Comparison of ENCODE assay signal across 14 cellular contexts in the genomic region with DNA sequence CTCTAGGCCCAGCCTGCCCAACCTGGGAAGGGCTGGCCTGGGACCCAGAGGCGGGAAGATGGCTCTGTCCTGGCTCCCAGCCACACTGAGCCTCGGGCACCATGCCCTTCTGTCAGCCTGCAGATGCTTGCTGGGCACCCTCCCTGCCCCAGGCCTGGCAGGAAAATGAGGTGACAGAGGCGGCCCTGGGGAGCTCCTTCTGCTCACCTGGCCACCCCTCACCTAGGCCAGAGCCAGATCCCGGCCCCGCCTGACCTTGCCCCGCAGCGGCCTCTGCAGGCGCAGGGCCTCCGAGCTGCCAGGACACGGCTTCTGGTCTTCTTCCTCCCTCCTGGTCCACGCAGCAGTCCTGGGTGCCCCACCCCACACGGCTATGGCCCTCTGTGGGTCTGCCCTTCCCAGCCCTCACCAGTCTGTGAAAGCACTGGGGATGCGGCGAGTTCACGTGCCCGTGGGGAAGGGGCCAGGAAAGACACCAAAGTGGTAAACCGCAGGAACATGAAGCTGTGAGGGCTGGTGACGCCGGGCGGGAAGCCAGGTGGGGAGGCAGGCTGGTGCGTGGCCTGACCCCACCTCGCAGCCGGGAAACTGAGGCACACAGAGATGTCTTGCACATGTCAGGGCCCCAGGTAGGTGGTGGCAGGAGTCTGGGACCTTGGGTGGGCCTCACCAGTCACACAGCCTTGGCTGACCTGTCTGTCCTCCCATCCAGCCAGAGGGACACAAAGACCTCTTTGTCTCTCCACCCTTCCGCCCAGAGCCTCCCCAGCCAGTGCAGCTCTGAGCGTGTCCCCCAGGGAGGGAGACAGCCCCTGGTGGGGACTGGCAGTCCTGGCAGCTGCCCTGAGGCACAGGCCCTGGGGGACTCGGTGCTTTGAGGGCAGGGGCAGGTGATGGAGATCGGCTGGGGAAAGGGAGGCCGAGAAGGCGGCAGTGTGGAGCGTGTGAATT. TPM values are rescaled to one million over a fixed set of nuclear protein-coding genes. Genes with fewer than 3 reads are reported as not detected.
DNase-seq lines count a peak whose midpoint lies in the region; ATAC-seq, FAIRE-seq and TF ChIP-seq lines count a peak whose summit lies in the region.
"Had no signal": no experiment of that assay in that cellular context is flagged by ENCODE, and none has a peak within 500 bp of the region (broad histone marks: within the 10 kb centered on the region; RNA-seq: fewer than 3 reads in every experiment).

No MANE protein-coding gene starts in this region.

- no peak for ATAC-seq in HG03565 (IDR thresholded peaks at IDR 0.05; ENCODE audit: unreplicated experiment)

- no peaks in the 10 kb centered on the region for H3K36me3 ChIP-seq in tibial artery

- intact Hi-C loops in tibial artery (cut with DNase I; ENCODE audit: low total_unique reads): loop anchor here (10.0 kb wide), 1 partner anchor 55 kb away; no protein-coding TSS in a partner anchor

- DNase-seq in DMS 273 (lab: John Stamatoyannopoulos, UW; ENCODE audit: unreplicated experiment): peak; percentile 50
- DNase-seq in DMS 273 treated with DMSO at 0.1 percent for 48 hours (lab: John Stamatoyannopoulos, UW): no peak
- DNase-seq in frontal cortex (ENCODE audit: low spot score in 2 of 2): peak; percentile 74 to 82
- peak in 1 of 2 donors; percentile 72 for DNase-seq in tibial artery
- DNase-seq in SHP77 treated with DMSO at 0.1 percent for 48 hours (lab: John Stamatoyannopoulos, UW): no peak
- no peak for DNase-seq in type B pancreatic cell (ENCODE audit: extremely low spot score, unreplicated experiment)
- DNase-seq: activated CD4-positive, alpha-beta T cell treated with anti-CD3 and anti-CD28 coated beads, Interleukin-2, amount 50 U/mL, for 48 hours; GDM1; NCI-H2029 had no signal

- H3K4me1 ChIP-seq in tibial artery: peaks cover 16 to 72% (median 57%) of the 10 kb centered on the region in 4 donors

- no peak for FAIRE-seq in frontal cortex (lab: Jason Lieb, UNC)
- FAIRE-seq: astrocyte had no signal

- no peak overlapping the region for H3K4me3 ChIP-seq in tibial artery

- peak overlapping the region; percentile 90 to 97 for H3K27ac ChIP-seq in tibial artery
- H3K27ac ChIP-seq: 22Rv1 had no signal

- H3K27ac Mint-ChIP-seq in nephron: peak overlapping the region in 2 of 3 experiments; percentile 46 to 76
- no peak overlapping the region for H3K27ac Mint-ChIP-seq in type B pancreatic cell
- H3K27ac Mint-ChIP-seq: stimulated activated naive CD8-positive, alpha-beta T cell treated with anti-CD3 and anti-CD28 coated beads, Interleukin-15, Interleukin-2, amounts not matched to agents 100 ng/mL and 50 ng/mL, for 24 hours had no signal

- H3K4me1 Mint-ChIP-seq in nephron (peaks cover 19% of the 10 kb centered on the region), type B pancreatic cell (ENCODE audit: unreplicated experiment) (peaks cover under 1% of the 10 kb centered on the region)

- TF ChIP-seq CTCF in nephron (IDR thresholded peaks at IDR 0.05; ENCODE audit: unreplicated experiment in 3 of 3) (no peak), tibial artery (IDR thresholded peaks at IDR 0.05) (no peak), type B pancreatic cell (conservative IDR thresholded peaks at IDR 0.05) (no peak)

- H3K9me3 ChIP-seq in tibial artery: no peaks in the 10 kb centered on the region

- peaks cover 3% of the 10 kb centered on the region for H3K27me3 Mint-ChIP-seq in nephron (ENCODE audit: low read depth)
- H3K27me3 Mint-ChIP-seq in type B pancreatic cell: no peaks in the 10 kb centered on the region
- H3K27me3 Mint-ChIP-seq: stimulated activated naive CD8-positive, alpha-beta T cell treated with anti-CD3 and anti-CD28 coated beads, Interleukin-15, Interleukin-2, amounts not matched to agents 100 ng/mL and 50 ng/mL, for 24 hours had no signal

- no peaks in the 10 kb centered on the region for H3K27me3 ChIP-seq in tibial artery

- H3K4me3 Mint-ChIP-seq in nephron (no peak overlapping the region), type B pancreatic cell (no peak overlapping the region)
- H3K4me3 Mint-ChIP-seq: stimulated activated naive CD8-positive, alpha-beta T cell treated with anti-CD3 and anti-CD28 coated beads, Interleukin-15, Interleukin-2, amounts not matched to agents 100 ng/mL and 50 ng/mL, for 24 hours had no signal

- H3K9me3 Mint-ChIP-seq in nephron (no peaks in the 10 kb centered on the region), type B pancreatic cell (no peaks in the 10 kb centered on the region)
- H3K9me3 Mint-ChIP-seq: stimulated activated naive CD8-positive, alpha-beta T cell treated with anti-CD3 and anti-CD28 coated beads, Interleukin-15, Interleukin-2, amounts not matched to agents 100 ng/mL and 50 ng/mL, for 24 hours had no signal

- H3K36me3 Mint-ChIP-seq in nephron (ENCODE audit: low read depth) (no peaks in the 10 kb centered on the region), type B pancreatic cell (no peaks in the 10 kb centered on the region)

RNA-seq across cellular contexts. Expression of a gene that starts 12.8 kb away (rescaled TPM):
- 51.4 TPM for total RNA-seq in frontal cortex
- total RNA-seq in type B pancreatic cell (ENCODE audit: low replicate concordance): 23.3 and 30.5 TPM in 2 replicates

RNA-seq across cellular contexts. Expression of a gene that starts 13.1 kb away (rescaled TPM):
- total RNA-seq in frontal cortex (38.3 TPM), type B pancreatic cell (ENCODE audit: low replicate concordance) (39.8 and 42.5 TPM in 2 replicates)

RNA-seq across cellular contexts. Expression of a gene that starts 20.6 kb away (rescaled TPM):
- 4.9 TPM for total RNA-seq in frontal cortex
- total RNA-seq in type B pancreatic cell (ENCODE audit: low replicate concordance): 10.8 and 12.4 TPM in 2 replicates

RNA-seq across cellular contexts. Expression of a gene that starts 27.0 kb away (rescaled TPM):
- total RNA-seq in frontal cortex: 260 TPM
- 180 and 323 TPM in 2 replicates for total RNA-seq in type B pancreatic cell (ENCODE audit: low replicate concordance)

Comparison
In these comparisons a context has a peak if more than half of its experiments do, and no peak if none do; other contexts are left out.
1. DNase-seq: peak in DMS 273 (single experiment) and frontal cortex (2 of 2); none in DMS 273 treated with DMSO at 0.1 percent for 48 hours (single experiment), SHP77 treated with DMSO at 0.1 percent for 48 hours (single experiment) and type B pancreatic cell (single experiment).